19 cellular contexts compared by ENCODE assay signal in the genomic region with DNA sequence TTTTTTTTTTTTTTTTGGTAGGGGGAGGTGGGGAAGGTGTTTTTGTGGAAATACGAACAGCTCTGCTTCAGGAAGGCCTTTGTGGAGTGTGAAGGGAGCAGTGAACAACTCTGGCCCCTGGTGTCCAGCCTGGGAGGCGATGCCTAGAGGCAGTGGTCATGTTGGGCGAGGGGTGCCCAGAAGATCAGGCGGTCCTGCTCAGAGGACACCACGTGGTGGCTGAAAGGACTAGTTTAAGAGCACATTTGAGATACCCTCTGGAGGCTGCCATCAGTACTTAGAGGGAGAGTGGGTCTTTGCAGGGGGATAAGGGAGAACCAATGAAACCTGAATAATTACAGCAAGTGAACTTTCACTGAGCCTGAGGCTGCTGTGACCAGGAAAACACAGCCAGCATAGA.
"Had no signal": no experiment of that assay in that cellular context is flagged by ENCODE, and none has a peak within 500 bp of the region (broad histone marks: within the 10 kb centered on the region; RNA-seq: fewer than 3 reads in every experiment).

No MANE protein-coding gene starts in this region.

- H3K27me3 ChIP-seq: body of pancreas, gastrocnemius medialis, neutrophil had no signal

- H3K4me1 ChIP-seq: lower lobe of right lung had no signal

- H3K27me3 Mint-ChIP-seq: activated naive CD8-positive, alpha-beta T cell treated with anti-CD3 and anti-CD28 coated beads for 36 hours; T-cell had no signal

- H3K36me3 Mint-ChIP-seq: activated naive CD8-positive, alpha-beta T cell treated with anti-CD3 and anti-CD28 coated beads for 36 hours; stimulated activated effector memory CD8-positive, alpha-beta T cell treated with anti-CD3 and anti-CD28 coated beads, Interleukin-12 subunit alpha, Interleukin-12 subunit beta, amount 100 ng/mL, for 72 hours; T-cell had no signal

- H3K4me3 Mint-ChIP-seq: activated naive CD8-positive, alpha-beta T cell treated with anti-CD3 and anti-CD28 coated beads for 36 hours; stimulated activated effector memory CD8-positive, alpha-beta T cell treated with anti-CD3 and anti-CD28 coated beads, Interleukin-12 subunit alpha, Interleukin-12 subunit beta, amount 100 ng/mL, for 72 hours; T-cell had no signal

- ATAC-seq: body of pancreas; gastrocnemius medialis; stimulated activated effector memory CD8-positive, alpha-beta T cell treated with anti-CD3 and anti-CD28 coated beads, Interleukin-12 subunit alpha, Interleukin-12 subunit beta, amount 100 ng/mL, for 72 hours; T-cell had no signal

- DNase-seq: activated CD4-positive, alpha-beta T cell treated with anti-CD3 and anti-CD28 coated beads, Interleukin-2, amount 50 U/mL, for 4 hours; activated CD4-positive, CD25-positive, alpha-beta regulatory T cell treated with anti-CD3 and anti-CD28 coated beads, Interleukin-2, amount 50 U/mL, for 72 hours; activated naive CD8-positive, alpha-beta T cell treated with anti-CD3 and anti-CD28 coated beads for 36 hours; amygdala; body of pancreas; central memory CD4-positive, alpha-beta T cell; effector CD4-positive, alpha-beta T cell; gastrocnemius medialis; heart right ventricle; left cardiac atrium; lower lobe of right lung; midbrain; retina; stimulated activated CD4-positive, alpha-beta T cell treated with anti-CD3 and anti-CD28 coated beads, Interleukin-12 subunit alpha, Interleukin-12 subunit beta, amount 100 ng/mL, for 4 hours; T-cell; T-helper 9 cell had no signal

- H3K36me3 ChIP-seq: gastrocnemius medialis, heart right ventricle, lower lobe of right lung, neutrophil had no signal

- H3K27ac Mint-ChIP-seq: activated naive CD8-positive, alpha-beta T cell treated with anti-CD3 and anti-CD28 coated beads for 36 hours; stimulated activated effector memory CD8-positive, alpha-beta T cell treated with anti-CD3 and anti-CD28 coated beads, Interleukin-12 subunit alpha, Interleukin-12 subunit beta, amount 100 ng/mL, for 72 hours had no signal

- H3K9me3 ChIP-seq: body of pancreas, gastrocnemius medialis, heart right ventricle, lower lobe of right lung, neutrophil had no signal

- H3K27ac ChIP-seq: coronary artery, gastrocnemius medialis, lower lobe of right lung, neutrophil had no signal

- H3K4me3 ChIP-seq: body of pancreas, coronary artery, gastrocnemius medialis, heart right ventricle, lower lobe of right lung had no signal

- H3K9me3 Mint-ChIP-seq: activated naive CD8-positive, alpha-beta T cell treated with anti-CD3 and anti-CD28 coated beads for 36 hours; stimulated activated effector memory CD8-positive, alpha-beta T cell treated with anti-CD3 and anti-CD28 coated beads, Interleukin-12 subunit alpha, Interleukin-12 subunit beta, amount 100 ng/mL, for 72 hours; T-cell had no signal
